Comparison of ENCODE assay signal across 18 cellular contexts in genomic region chr9:37956904-37957663, GRCh38. TPM values are rescaled to one million over a fixed set of nuclear protein-coding genes. Genes with fewer than 3 reads are reported as not detected.
A peak's percentile ranks its signal among the peaks of the same experiment; 100 is the strongest.
DNase-seq lines count a peak whose midpoint lies in the region; ATAC-seq and TF ChIP-seq lines count a peak whose summit lies in the region.
"Had no signal": no experiment of that assay in that cellular context is flagged by ENCODE, and none has a peak within 500 bp of the region (broad histone marks: within the 10 kb centered on the region; RNA-seq: fewer than 3 reads in every experiment).

No MANE protein-coding gene starts in this region.

- DNase-seq in SK-N-SH (no peak), medulla oblongata (ENCODE audit: extremely low spot score) (peak; percentile 41), aorta (peak; percentile 26 to 64)
- DNase-seq: activated CD8-positive, alpha-beta memory T cell treated with anti-CD3 and anti-CD28 coated beads for 24 hours; activated naive CD8-positive, alpha-beta T cell treated with anti-CD3 and anti-CD28 coated beads for 36 hours; CD4-positive, CD25-positive, alpha-beta regulatory T cell; DMS153; effector CD4-positive, alpha-beta T cell; NCI-H446 treated with DMSO at 0.1 percent for 48 hours; psoas muscle had no signal

- peak; percentile 35 for TF ChIP-seq RAD21 in SK-N-SH (IDR thresholded peaks at IDR 0.05; ENCODE audit: low read length)

- H3K36me3 ChIP-seq in SK-N-SH (replicated peaks in 1 of 2; ENCODE audit: control insufficient read depth in 1 of 2, insufficient read depth in 2 of 2, low read length in 1 of 2): peaks cover 4 to 16% of the 10 kb centered on the region in 2 experiments
- H3K36me3 ChIP-seq in aorta (ENCODE audit: control insufficient read depth in 1 of 2, insufficient read depth in 2 of 2, low read length in 1 of 2): no peaks in the 10 kb centered on the region

- H3K79me2 ChIP-seq in SK-N-SH (ENCODE audit: insufficient read depth): peaks cover 63% of the 10 kb centered on the region

- intact Hi-C loops in dendritic cell treated with granulocyte-macrophage colony-stimulating factor and Interleukin-4, amounts not matched to agents 40 ng/mL and 50 ng/mL, for 4 days (cut with micrococcal nuclease): no loop called here
- intact Hi-C loops in aorta (cut with DNase I): loop anchor here in 1 of 2 donors (10.0 kb wide), 1 partner anchor 438 kb away; the partner anchor contains the start of gene ALDH1B1

- H3K9ac ChIP-seq in SK-N-SH: no peak overlapping the region

- H3K4me1 Mint-ChIP-seq in dendritic cell treated with granulocyte-macrophage colony-stimulating factor and Interleukin-4, amounts not matched to agents 40 ng/mL and 50 ng/mL, for 4 days (ENCODE audit: low read depth): peaks cover 58% of the 10 kb centered on the region

- H3K4me3 ChIP-seq in SK-N-SH (ENCODE audit: low read depth in 2 of 2, low read length in 1 of 2) (no peak overlapping the region), aorta (ENCODE audit: low read length in 2 of 2) (no peak overlapping the region)
- H3K4me3 ChIP-seq: psoas muscle had no signal

- H3K9me3 ChIP-seq in SK-N-SH (no peaks in the 10 kb centered on the region), aorta (ENCODE audit: control insufficient read depth, low read length) (no peaks in the 10 kb centered on the region)
- H3K9me3 ChIP-seq: psoas muscle had no signal

- no peaks in the 10 kb centered on the region for H3K9me2 ChIP-seq in SK-N-SH

- H3K9me3 Mint-ChIP-seq in dendritic cell treated with granulocyte-macrophage colony-stimulating factor and Interleukin-4, amounts not matched to agents 40 ng/mL and 50 ng/mL, for 4 days: no peaks in the 10 kb centered on the region
- H3K9me3 Mint-ChIP-seq: activated naive CD8-positive, alpha-beta T cell treated with anti-CD3 and anti-CD28 coated beads for 36 hours; CD4-positive, CD25-positive, alpha-beta regulatory T cell; memory B cell; natural killer cell treated with Interleukin-12 subunit alpha and Interleukin-12 subunit beta and Interleukin-15 and Interleukin-18, amount 100 ng/mL, for 72 hours; T-helper 2 cell treated with Interferon-gamma antibody and Interleukin-4, amounts not matched to agents 5 μg/mL and 100 μg/mL, for 36 hours had no signal

- H3K4me2 ChIP-seq in SK-N-SH: no peak overlapping the region

- POLR2A ChIA-PET in SK-N-SH (lab: Yijun Ruan, JAX): no interaction called here

- H3K27ac Mint-ChIP-seq in dendritic cell treated with granulocyte-macrophage colony-stimulating factor and Interleukin-4, amounts not matched to agents 40 ng/mL and 50 ng/mL, for 4 days: peak overlapping the region; percentile 31
- H3K27ac Mint-ChIP-seq: activated naive CD8-positive, alpha-beta T cell treated with anti-CD3 and anti-CD28 coated beads for 36 hours; memory B cell; T-helper 2 cell treated with Interferon-gamma antibody and Interleukin-4, amounts not matched to agents 5 μg/mL and 100 μg/mL, for 36 hours had no signal

- peaks cover 52% of the 10 kb centered on the region for H3K36me3 Mint-ChIP-seq in dendritic cell treated with granulocyte-macrophage colony-stimulating factor and Interleukin-4, amounts not matched to agents 40 ng/mL and 50 ng/mL, for 4 days (ENCODE audit: low read depth)
- H3K36me3 Mint-ChIP-seq: activated naive CD8-positive, alpha-beta T cell treated with anti-CD3 and anti-CD28 coated beads for 36 hours; natural killer cell treated with Interleukin-12 subunit alpha and Interleukin-12 subunit beta and Interleukin-15 and Interleukin-18, amount 100 ng/mL, for 72 hours had no signal

- H3K4me1 ChIP-seq in SK-N-SH (ENCODE audit: control insufficient read depth in 1 of 2, insufficient read depth in 2 of 2, low read depth in 1 of 2, low read length in 1 of 2) (peaks cover 12 to 30% of the 10 kb centered on the region in 2 experiments; a peak in 3 of 4 replicates), aorta (ENCODE audit: control insufficient read depth in 1 of 2, insufficient read depth in 2 of 2, low read length in 2 of 2) (no peaks in the 10 kb centered on the region)

- no peak for ATAC-seq in SK-N-SH treated with all-trans-retinoic acid at 6 μM for 48 hours
- no peak for ATAC-seq in aorta (ENCODE audit: low FRiP score)
- no peak for ATAC-seq in GM21619 (IDR thresholded peaks at IDR 0.05; ENCODE audit: unreplicated experiment)
- no peak for ATAC-seq in GM18861 (IDR thresholded peaks at IDR 0.05; ENCODE audit: unreplicated experiment)
- no peak for ATAC-seq in HG02852 (IDR thresholded peaks at IDR 0.05; ENCODE audit: unreplicated experiment)
- ATAC-seq: natural killer cell treated with Interleukin-12 subunit alpha and Interleukin-12 subunit beta and Interleukin-15 and Interleukin-18, amount 100 ng/mL, for 72 hours; psoas muscle had no signal

- H3K27ac ChIP-seq in SK-N-SH (ENCODE audit: low read depth in 2 of 2, low read length in 1 of 2): peak overlapping the region; percentile 16 to 96; a peak in 2 of 4 replicates
- H3K27ac ChIP-seq in aorta (ENCODE audit: low read depth in 1 of 2, low read length in 2 of 2): no peak overlapping the region
- H3K27ac ChIP-seq: psoas muscle had no signal

- no peak overlapping the region for H3K4me3 Mint-ChIP-seq in dendritic cell treated with granulocyte-macrophage colony-stimulating factor and Interleukin-4, amounts not matched to agents 40 ng/mL and 50 ng/mL, for 4 days
- H3K4me3 Mint-ChIP-seq: activated naive CD8-positive, alpha-beta T cell treated with anti-CD3 and anti-CD28 coated beads for 36 hours; CD4-positive, CD25-positive, alpha-beta regulatory T cell; memory B cell; natural killer cell treated with Interleukin-12 subunit alpha and Interleukin-12 subunit beta and Interleukin-15 and Interleukin-18, amount 100 ng/mL, for 72 hours; T-helper 2 cell treated with Interferon-gamma antibody and Interleukin-4, amounts not matched to agents 5 μg/mL and 100 μg/mL, for 36 hours had no signal

- H3K27me3 Mint-ChIP-seq in dendritic cell treated with granulocyte-macrophage colony-stimulating factor and Interleukin-4, amounts not matched to agents 40 ng/mL and 50 ng/mL, for 4 days: no peaks in the 10 kb centered on the region
- H3K27me3 Mint-ChIP-seq: activated naive CD8-positive, alpha-beta T cell treated with anti-CD3 and anti-CD28 coated beads for 36 hours; CD4-positive, CD25-positive, alpha-beta regulatory T cell; natural killer cell treated with Interleukin-12 subunit alpha and Interleukin-12 subunit beta and Interleukin-15 and Interleukin-18, amount 100 ng/mL, for 72 hours had no signal

- no peak overlapping the region for H2AFZ ChIP-seq in SK-N-SH (ENCODE audit: low read depth)

- no peak for TF ChIP-seq CTCF in SK-N-SH (IDR thresholded peaks at IDR 0.05)

- peaks cover 28% of the 10 kb centered on the region for H3F3A ChIP-seq in SK-N-SH (replicated peaks; ENCODE audit: insufficient read depth)

- H4K20me1 ChIP-seq in SK-N-SH (ENCODE audit: insufficient read depth): no peaks in the 10 kb centered on the region

- WGBS in SK-N-SH (ENCODE audit: low lambda C conversion rate): 93% methylated on average over 8 of the region's 16 CpGs
- WGBS in aorta, 2 donors: 77 to 89% methylated on average over 16 of the region's 16 CpGs

- H3K27me3 ChIP-seq in SK-N-SH (ENCODE audit: insufficient read depth) (no peaks in the 10 kb centered on the region), aorta (ENCODE audit: control insufficient read depth in 1 of 2, insufficient read depth in 2 of 2, low read length in 1 of 2) (no peaks in the 10 kb centered on the region)

- CTCF ChIA-PET in SK-N-SH (lab: Yijun Ruan, JAX): interaction anchor here (0.9 to 2.6 kb wide), 4 partner anchors 9 to 131 kb away, joined by 3 to 11 read pairs (median 4); no protein-coding TSS in a partner anchor

- no peak for TF ChIP-seq EP300 in SK-N-SH (IDR thresholded peaks at IDR 0.05; ENCODE audit: borderline replicate concordance in 1 of 2, low read depth in 1 of 2, low read length in 1 of 2)

TF ChIP-seq in SK-N-SH, 30 proteins besides CTCF, POLR2A, EP300 and RAD21 (continues in another document):
- TF ChIP-seq YY1 (IDR thresholded peaks at IDR 0.05; ENCODE audit: low read depth) (no peak), IRF3 (IDR thresholded peaks at IDR 0.05; ENCODE audit: low read depth, low read length) (no peak)

TF ChIP-seq in SK-N-SH treated with all-trans-retinoic acid at 6 μM for 48 hours, 23 proteins besides CTCF, POLR2A, EP300 and RAD21 (continues in another document):
- TF ChIP-seq ESRRG (CRISPR knock-in tag; IDR thresholded peaks at IDR 0.05) (no peak), CREB5 (CRISPR knock-in tag; IDR thresholded peaks at IDR 0.05; ENCODE audit: low read depth) (no peak), OSR1 (CRISPR knock-in tag; IDR thresholded peaks at IDR 0.05) (no peak), ISL1 (CRISPR knock-in tag; IDR thresholded peaks at IDR 0.05) (no peak), TOX (CRISPR knock-in tag; IDR thresholded peaks at IDR 0.05; ENCODE audit: borderline replicate concordance) (no peak), PATZ1 (CRISPR knock-in tag; IDR thresholded peaks at IDR 0.05; ENCODE audit: borderline replicate concordance) (no peak)

RNA-seq across cellular contexts. Expression of gene SLC25A51, which starts 53.2 kb away (rescaled TPM):
- 13.3 and 14.9 TPM in 2 replicates for polyA plus RNA-seq in SK-N-SH (2012; rRNA removed)
- polyA plus RNA-seq in SK-N-SH (2012; cell fraction: cytosol; rRNA removed): 13.0 and 16.1 TPM in 2 replicates
- polyA plus RNA-seq in SK-N-SH (2012; cell fraction: nucleus; rRNA removed): 15.7 and 22.1 TPM in 2 replicates
- 10 to 100 TPM; 23.4 to 24.3 TPM for total RNA-seq in aorta
- polyA plus RNA-seq in aorta: 1 to 10 TPM; 4.8 to 6.2 TPM

Comparison
In these comparisons a context has a peak if more than half of its experiments do, and no peak if none do; other contexts are left out.
1. H3K27ac ChIP-seq: peak in SK-N-SH (2 of 2); none in aorta (0 of 2).